In the genomic region with DNA sequence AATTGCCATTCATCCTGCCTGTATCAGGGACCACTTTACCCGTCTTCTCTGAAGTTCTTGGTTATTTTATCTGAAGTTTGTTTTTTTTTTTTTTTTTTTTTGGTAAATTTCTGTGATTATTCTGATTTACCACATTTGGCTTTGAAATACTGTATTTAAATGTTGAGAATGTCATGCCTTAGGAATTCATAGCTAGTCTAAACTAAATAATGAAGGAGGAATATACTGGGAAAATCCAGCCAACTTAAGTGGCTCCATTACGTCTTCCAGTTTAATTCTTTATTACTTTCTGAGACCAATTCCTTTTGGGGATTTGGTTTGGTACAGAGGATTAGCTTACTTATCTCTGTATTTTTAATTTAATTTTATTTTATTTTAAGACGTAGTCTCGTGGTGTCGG, we compare ENCODE assay signal across 18 cellular contexts.
A peak's percentile ranks its signal among the peaks of the same experiment; 100 is the strongest.
DNase-seq lines count a peak whose midpoint lies in the region; ATAC-seq and TF ChIP-seq lines count a peak whose summit lies in the region.
"Had no signal": no experiment of that assay in that cellular context is flagged by ENCODE, and none has a peak within 500 bp of the region (broad histone marks: within the 10 kb centered on the region; RNA-seq: fewer than 3 reads in every experiment).

No MANE protein-coding gene starts in this region.

- H3K4me1 Mint-ChIP-seq in activated naive CD8-positive, alpha-beta T cell (ENCODE audit: low read depth), result peaks cover 61% of the 10 kb centered on the region
- peaks cover 28% of the 10 kb centered on the region for H3K4me1 Mint-ChIP-seq in activated naive CD8-positive, alpha-beta T cell treated with anti-CD3 and anti-CD28 coated beads for 36 hours

- H3K27me3 Mint-ChIP-seq in activated naive CD8-positive, alpha-beta T cell, result no peaks in the 10 kb centered on the region
- H3K27me3 Mint-ChIP-seq in activated naive CD8-positive, alpha-beta T cell treated with anti-CD3 and anti-CD28 coated beads for 36 hours, result no peaks in the 10 kb centered on the region
- H3K27me3 Mint-ChIP-seq: IgD-negative memory B cell had no signal

- TF ChIP-seq CTCF in fibroblast of the aortic adventitia (IDR thresholded peaks at IDR 0.05; ENCODE audit: insufficient read depth, low read length) (no peak), mucosa of descending colon (IDR thresholded peaks at IDR 0.05) (no peak), omental fat pad (IDR thresholded peaks at IDR 0.05) (no peak)

- intact Hi-C loops in mucosa of descending colon (cut with DNase I, micrococcal nuclease), result no loop called here

- H3K27ac Mint-ChIP-seq in activated naive CD8-positive, alpha-beta T cell, result no peak overlapping the region
- H3K27ac Mint-ChIP-seq in activated naive CD8-positive, alpha-beta T cell treated with anti-CD3 and anti-CD28 coated beads for 36 hours, result no peak overlapping the region

- ATAC-seq in mucosa of descending colon (no peak), omental fat pad (ENCODE audit: low FRiP score) (no peak), HG03342 (IDR thresholded peaks at IDR 0.05; ENCODE audit: unreplicated experiment) (no peak), GM21619 (IDR thresholded peaks at IDR 0.05; ENCODE audit: unreplicated experiment) (no peak)

- peaks cover 27% of the 10 kb centered on the region for H3K36me3 Mint-ChIP-seq in activated naive CD8-positive, alpha-beta T cell
- peaks cover 55% of the 10 kb centered on the region for H3K36me3 Mint-ChIP-seq in activated naive CD8-positive, alpha-beta T cell treated with anti-CD3 and anti-CD28 coated beads for 36 hours

- H3K4me1 ChIP-seq in mucosa of descending colon (ENCODE audit: low read depth), result no peaks in the 10 kb centered on the region

- H3K4me3 Mint-ChIP-seq in activated naive CD8-positive, alpha-beta T cell, result peak overlapping the region; percentile 5
- H3K4me3 Mint-ChIP-seq in activated naive CD8-positive, alpha-beta T cell treated with anti-CD3 and anti-CD28 coated beads for 36 hours, result no peak overlapping the region
- H3K4me3 Mint-ChIP-seq: IgD-negative memory B cell had no signal

- no peaks in the 10 kb centered on the region for H3K9me3 ChIP-seq in mucosa of descending colon

- H3K36me3 ChIP-seq in mucosa of descending colon (ENCODE audit: low read depth), result no peaks in the 10 kb centered on the region

- no peaks in the 10 kb centered on the region for H3K9me3 Mint-ChIP-seq in activated naive CD8-positive, alpha-beta T cell (ENCODE audit: low read depth)
- peaks cover 13% of the 10 kb centered on the region for H3K9me3 Mint-ChIP-seq in activated naive CD8-positive, alpha-beta T cell treated with anti-CD3 and anti-CD28 coated beads for 36 hours

- H3K4me3 ChIP-seq in fibroblast of the aortic adventitia (ENCODE audit: low read depth, low read length) (no peak overlapping the region), mucosa of descending colon (no peak overlapping the region)

- no peak for DNase-seq in activated naive CD8-positive, alpha-beta T cell treated with anti-CD3 and anti-CD28 coated beads for 36 hours
- DNase-seq in astrocyte of the hippocampus (ENCODE audit: low read depth, low spot score), result peak; percentile 11
- peak; percentile 17 for DNase-seq in fibroblast of the aortic adventitia (ENCODE audit: low read depth)
- no peak for DNase-seq in mucosa of descending colon
- no peak for DNase-seq in omental fat pad (ENCODE audit: low spot score)
- DNase-seq: 8988T, C1 segment of cervical spinal cord, DMS 273 treated with DMSO at 0.1 percent for 48 hours, GF-D8, H7, NCI-H1105 treated with DMSO at 0.1 percent for 48 hours, NCI-H187, NCI-H69, SHP77 had no signal

Comparison
In these comparisons a context has a peak if more than half of its experiments do, and no peak if none do; other contexts are left out.
1. DNase-seq: peak in astrocyte of the hippocampus (single experiment) and fibroblast of the aortic adventitia (single experiment); none in activated naive CD8-positive, alpha-beta T cell treated with anti-CD3 and anti-CD28 coated beads for 36 hours (single experiment), mucosa of descending colon (0 of 3) and omental fat pad (single experiment).